In genomic region chr2:55232084-55232862, GRCh38 we compare ENCODE assay signal across 8 cellular contexts. TPM values are rescaled to one million over a fixed set of nuclear protein-coding genes. Genes with fewer than 3 reads are reported as not detected.
A peak's percentile ranks its signal among the peaks of the same experiment; 100 is the strongest.
DNase-seq lines count a peak whose midpoint lies in the region; ATAC-seq, FAIRE-seq and TF ChIP-seq lines count a peak whose summit lies in the region.

TSS of gene CLHC1 (minus strand) at chr2:55232293. CDS start at chr2:55222411, 9,882 bp downstream.
TSS of gene RPS27A (plus strand) at chr2:55232688. CDS start at chr2:55232825, 137 bp downstream.

- DNase-seq in D721Med (ENCODE audit: insufficient read length, low spot score) (peak; percentile 61), HuH-7.5 (ENCODE audit: low spot score) (peak; percentile 79), OCI-LY7 (ENCODE audit: low spot score) (peak; percentile 92), activated T-cell treated with anti-CD3 and anti-CD28 coated beads for 24 hours (ENCODE audit: low read depth) (peak; percentile 90), epithelial cell of proximal tubule (ENCODE audit: low read depth) (peak; percentile 96), mucosa of gallbladder (ENCODE audit: low spot score) (peak; percentile 94)
- DNase-seq in stimulated activated CD8-positive, alpha-beta memory T cell treated with anti-CD3 and anti-CD28 coated beads, Interleukin-4, amount 100 ng/mL, for 4 hours (ENCODE audit: low read depth in 2 of 2, low spot score in 1 of 2): peak; percentile 88 to 89

- no peak for FAIRE-seq in D721Med (lab: Jason Lieb, UNC)

- peaks cover 58% of the 10 kb centered on the region for H3K79me2 ChIP-seq in OCI-LY7 (ENCODE audit: insufficient read depth, low read depth, low read length)

- H3K9me3 ChIP-seq in OCI-LY7 (ENCODE audit: low read length): no peaks in the 10 kb centered on the region

- peaks cover 35% of the 10 kb centered on the region for H3K4me1 ChIP-seq in OCI-LY7 (ENCODE audit: insufficient read depth, low read length, poor library complexity, severe bottlenecking)

- H3K9me2 ChIP-seq in OCI-LY7 (ENCODE audit: insufficient read depth, low read length): no peaks in the 10 kb centered on the region

- no peak for TF ChIP-seq CTCF in D721Med (IDR thresholded peaks at IDR 0.05; ENCODE audit: insufficient read depth, missing control alignments)
- no peak for TF ChIP-seq CTCF in OCI-LY7 (conservative IDR thresholded peaks at IDR 0.05; ENCODE audit: low read length)
- TF ChIP-seq CTCF in epithelial cell of proximal tubule (conservative IDR thresholded peaks at IDR 0.05; ENCODE audit: low read depth, low read length): no peak

- H3K4me3 ChIP-seq in OCI-LY7 (ENCODE audit: low read depth, low read length, poor library complexity, severe bottlenecking) (peak within 1 kb of the TSS; percentile 94), epithelial cell of proximal tubule (ENCODE audit: low read depth, low read length) (peak within 1 kb of the TSS; percentile 98)

- H3K4me2 ChIP-seq in OCI-LY7 (ENCODE audit: low read length): peak within 1 kb of the TSS; percentile 87

- H2AFZ ChIP-seq in OCI-LY7 (ENCODE audit: low read length): peak within 1 kb of the TSS; percentile 75

- H4K20me1 ChIP-seq in OCI-LY7 (ENCODE audit: insufficient read depth, low read length): peaks cover 23% of the 10 kb centered on the region; the same call in 1 of the 2 replicates

- intact Hi-C loops in OCI-LY7 (cut with micrococcal nuclease; ENCODE audit: unreplicated experiment): no loop called here

- POLR2A ChIA-PET in OCI-LY7 (lab: Charles Lee): interaction anchor here (0.5 to 0.8 kb wide), 2 partner anchors 9 to 31 kb away, joined by 3 read pairs; no protein-coding TSS in a partner anchor

- H3K36me3 ChIP-seq in OCI-LY7 (ENCODE audit: insufficient read depth, low read length): peaks cover 50% of the 10 kb centered on the region

- peak within 1 kb of the TSS; percentile 80 for H3K27ac ChIP-seq in OCI-LY7 (ENCODE audit: low read depth, low read length, poor library complexity, severe bottlenecking)

- ATAC-seq in GM21526 (IDR thresholded peaks at IDR 0.05; ENCODE audit: low FRiP score, unreplicated experiment): peak; percentile 81

- BruUV-seq in OCI-LY7 (replicated peaks; lab: Mats Ljungman, UMichigan): no TSS peak

- CTCF ChIA-PET in OCI-LY7 (lab: Charles Lee; ENCODE audit: unreplicated experiment): interaction anchor here (0.7 to 0.9 kb wide), 2 partner anchors 200 to 287 kb away, joined by 3 read pairs; partner anchors contain the start of gene CFAP36

RNA-seq across cellular contexts. Expression of gene CLHC1, which starts in this region (rescaled TPM):
- 12.4 and 28.5 TPM in 2 replicates for total RNA-seq in OCI-LY7 (2014; rRNA removed; shearing (Covaris generic))
- total RNA-seq in OCI-LY7 (2022) (28.5 and 32.1 TPM in 2 replicates), epithelial cell of proximal tubule (3.8 and 8.6 TPM in 2 replicates), mucosa of gallbladder (20.1 TPM)

RNA-seq across cellular contexts. Expression of gene RPS27A, which starts in this region (rescaled TPM):
- 1,716 and 1,995 TPM in 2 replicates for total RNA-seq in OCI-LY7 (2014; rRNA removed; shearing (Covaris generic))
- total RNA-seq in OCI-LY7 (2022) (1,406 and 1,456 TPM in 2 replicates), epithelial cell of proximal tubule (2,460 and 3,784 TPM in 2 replicates), mucosa of gallbladder (605 TPM)

Comparison
In these comparisons a context has a peak if more than half of its experiments do, and no peak if none do; other contexts are left out.
1. Peak in every context shown above with its lines: DNase-seq, ATAC-seq, H3K4me3 ChIP-seq and H3K27ac ChIP-seq.